Comparison of ENCODE assay signal across 9 cellular contexts in genomic region chr1:41890841-41891311, GRCh38. TPM values are rescaled to one million over a fixed set of nuclear protein-coding genes. Genes with fewer than 3 reads are reported as not detected.
DNase-seq lines count a peak whose midpoint lies in the region; ATAC-seq and TF ChIP-seq lines count a peak whose summit lies in the region.
"Had no signal": no experiment of that assay in that cellular context is flagged by ENCODE, and none has a peak within 500 bp of the region (broad histone marks: within the 10 kb centered on the region; RNA-seq: fewer than 3 reads in every experiment).

No MANE protein-coding gene starts in this region.

- ATAC-seq in Panc1 (peak; percentile 25; the same call in 1 of the 2 replicates), omental fat pad (ENCODE audit: low FRiP score) (peak; percentile 76), GM18520 (IDR thresholded peaks at IDR 0.05; ENCODE audit: unreplicated experiment) (no peak), HG03097 (IDR thresholded peaks at IDR 0.05; ENCODE audit: low FRiP score, unreplicated experiment) (no peak)

- H3K9me3 Mint-ChIP-seq in Calu3 (ENCODE audit: low read depth, unreplicated experiment): no peaks in the 10 kb centered on the region
- H3K9me3 Mint-ChIP-seq: neural crest cell had no signal

- H3K4me3 ChIP-seq in Panc1 (ENCODE audit: low read depth in 2 of 2, low read length in 2 of 2) (peak overlapping the region; percentile 2 to 40; a peak in 1 of 4 replicates), epithelial cell of proximal tubule (ENCODE audit: low read depth, low read length) (peak overlapping the region; percentile 43)

- BruUV-seq in Calu3 (replicated peaks; lab: Mats Ljungman, UMichigan): no TSS peak
- BruUV-seq in Panc1 (replicated peaks; lab: Mats Ljungman, UMichigan): no TSS peak

- H3K36me3 ChIP-seq in Panc1 (ENCODE audit: control insufficient read depth, insufficient read depth, low read length): no peaks in the 10 kb centered on the region

- H3K4me1 ChIP-seq in Panc1 (ENCODE audit: control insufficient read depth, insufficient read depth, low read length): peaks cover 31% of the 10 kb centered on the region

- peak overlapping the region; percentile 79 for H3K27ac ChIP-seq in Panc1 (ENCODE audit: low read length)

- TF ChIP-seq CTCF in Calu3 (IDR thresholded peaks at IDR 0.05; ENCODE audit: unreplicated experiment) (no peak), Panc1 (IDR thresholded peaks at IDR 0.05) (no peak), epithelial cell of proximal tubule (conservative IDR thresholded peaks at IDR 0.05; ENCODE audit: low read depth, low read length) (no peak), omental fat pad (IDR thresholded peaks at IDR 0.05) (no peak)

- no peaks in the 10 kb centered on the region for H3K36me3 Mint-ChIP-seq in Calu3 (ENCODE audit: insufficient read depth, unreplicated experiment)

- H3K27me3 ChIP-seq in Panc1 (ENCODE audit: control insufficient read depth, insufficient read depth, low read length): no peaks in the 10 kb centered on the region

- in situ Hi-C loops in Panc1 (cut with HindIII; ENCODE audit: low pct_unique_long_range_greater_than_20kb, low sequenced_read_pairs): no loop called here

- CTCF ChIA-PET in Calu3 (lab: Charles Lee): interaction anchor here (0.6 to 0.8 kb wide), 2 partner anchors 12 to 15 kb away, joined by 3 to 4 read pairs; no protein-coding TSS in a partner anchor
- CTCF ChIA-PET in Panc1 (lab: Charles Lee): no interaction called here

- H3K9me3 ChIP-seq in Panc1 (ENCODE audit: control insufficient read depth, insufficient read depth, low read depth, low read length): no peaks in the 10 kb centered on the region

- POLR2A ChIA-PET in Panc1 (lab: Charles Lee): no interaction called here

- intact Hi-C loops in Calu3 (cut with micrococcal nuclease; ENCODE audit: unreplicated experiment): no loop called here
- intact Hi-C loops in Panc1 (cut with micrococcal nuclease; ENCODE audit: unreplicated experiment): no loop called here

- H3K4me1 Mint-ChIP-seq in Calu3 (ENCODE audit: low read depth, unreplicated experiment): peaks cover 48% of the 10 kb centered on the region

- peak overlapping the region; percentile 71 for H3K4me3 Mint-ChIP-seq in Calu3 (ENCODE audit: low read depth, unreplicated experiment)
- H3K4me3 Mint-ChIP-seq: neural crest cell had no signal

- peak overlapping the region; percentile 67 for H3K27ac Mint-ChIP-seq in Calu3 (ENCODE audit: unreplicated experiment)

- DNase-seq in Calu3 (no peak), Panc1 (ENCODE audit: low read depth, low spot score) (no peak), epithelial cell of proximal tubule (ENCODE audit: low read depth) (no peak), omental fat pad (ENCODE audit: low spot score) (no peak), dedifferentiated amniotic fluid mesenchymal stem cell (ENCODE audit: extremely low spot score) (no peak), T1000 (lab: John Stamatoyannopoulos, UW) (no peak)

- H3K27me3 Mint-ChIP-seq in Calu3 (ENCODE audit: unreplicated experiment): no peaks in the 10 kb centered on the region

RNA-seq across cellular contexts. Expression of gene HIVEP3, which starts 27.8 kb away (rescaled TPM):
- total RNA-seq in Calu3 (2022) (5.6 and 9.0 TPM in 2 replicates), Panc1 (2021; ENCODE audit: unreplicated experiment) (6.0 TPM), epithelial cell of proximal tubule (3.9 and 6.7 TPM in 2 replicates), omental fat pad (10 to 100 TPM in 1 of 4 donors, 1 to 10 TPM in 3; 6.1 to 10.1 (median 7.8) TPM)
- polyA plus RNA-seq in Panc1 (2012; ENCODE audit: insufficient read length): 10.1 TPM

Comparison
In these comparisons a context has a peak if more than half of its experiments do, and no peak if none do; other contexts are left out.
1. ATAC-seq: peak in Panc1 (single experiment) and omental fat pad (single experiment); none in GM18520 (single experiment) and HG03097 (single experiment).